Comparison of ENCODE assay signal across 10 cellular contexts in the genomic region with DNA sequence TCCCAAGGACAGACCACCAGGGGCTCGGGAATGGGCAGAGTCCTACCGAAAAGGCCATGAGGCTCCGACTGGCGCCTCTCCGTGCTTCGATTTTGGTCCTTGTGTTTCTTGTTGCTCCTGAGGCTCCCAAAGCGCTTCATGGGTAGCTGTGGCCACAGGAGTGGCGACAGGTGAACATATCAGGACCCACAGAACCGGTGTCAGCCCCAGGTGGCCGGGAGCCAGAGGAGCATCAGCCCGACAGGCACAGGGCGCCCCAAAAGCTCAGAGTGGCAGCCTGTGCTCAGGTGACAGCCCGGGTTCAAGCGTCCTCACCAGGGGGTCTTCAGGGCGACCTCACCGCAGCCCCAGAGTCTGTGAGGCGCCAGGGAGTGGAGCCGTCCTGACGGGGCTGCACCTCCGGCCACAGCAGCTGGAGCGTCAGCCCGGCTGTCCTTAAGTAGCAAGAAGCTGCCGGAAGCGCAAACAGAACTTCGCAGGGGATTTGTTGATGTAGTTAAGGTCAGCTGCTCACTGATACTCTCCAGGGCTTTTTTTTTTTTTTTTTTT.
DNase-seq lines count a peak whose midpoint lies in the region; ATAC-seq and TF ChIP-seq lines count a peak whose summit lies in the region.
"Had no signal": no experiment of that assay in that cellular context is flagged by ENCODE, and none has a peak within 500 bp of the region (broad histone marks: within the 10 kb centered on the region; RNA-seq: fewer than 3 reads in every experiment).

No MANE protein-coding gene starts in this region.

- H3K4me3 ChIP-seq in cardiac muscle cell: peak overlapping the region; percentile 7
- peak overlapping the region; percentile 49 for H3K4me3 ChIP-seq in retinal pigment epithelial cell (ENCODE audit: low read length)

- H3K27ac Mint-ChIP-seq in immature natural killer cell: no peak overlapping the region

- peaks cover 25% of the 10 kb centered on the region for H3K4me1 ChIP-seq in cardiac muscle cell (ENCODE audit: low read depth)

- H3K4me1 Mint-ChIP-seq in immature natural killer cell: peaks cover 0 to 4% of the 10 kb centered on the region in 2 donors

- no peaks in the 10 kb centered on the region for H3K36me3 ChIP-seq in cardiac muscle cell
- H3K36me3 ChIP-seq: tibial nerve had no signal

- no peaks in the 10 kb centered on the region for H3K27me3 ChIP-seq in cardiac muscle cell
- H3K27me3 ChIP-seq: tibial nerve had no signal

- no peak overlapping the region for H3K4me3 Mint-ChIP-seq in immature natural killer cell

- peak; percentile 78 for DNase-seq in ELF-1 (ENCODE audit: low read depth, low spot score)
- DNase-seq in RWPE1 (ENCODE audit: low spot score): no peak
- no peak for DNase-seq in cardiac muscle cell (ENCODE audit: low read depth in 1 of 2, low spot score in 1 of 2)
- DNase-seq in retinal pigment epithelial cell (ENCODE audit: low read depth): no peak
- DNase-seq in stimulated activated CD4-positive, alpha-beta T cell treated with anti-CD3 and anti-CD28 coated beads, Interleukin-1b, Interleukin-23, amount 100 ng/mL, for 48 hours: no peak
- no peak for DNase-seq in immature natural killer cell

- H3K36me3 Mint-ChIP-seq in immature natural killer cell: peaks cover 0 to 4% (median 0%) of the 10 kb centered on the region in 3 donors

- H3K9me3 Mint-ChIP-seq in immature natural killer cell: no peaks in the 10 kb centered on the region

- CTCF ChIA-PET in RWPE1 (lab: Yijun Ruan, JAX): interaction anchor here (0.6 kb wide), 1 partner anchor 136 kb away, joined by 6 read pairs; no protein-coding TSS in a partner anchor

- peaks cover 0 to 2% (median 0%) of the 10 kb centered on the region in 3 donors for H3K27me3 Mint-ChIP-seq in immature natural killer cell (ENCODE audit: low read depth in 3 of 3)

- H3K9me3 ChIP-seq in cardiac muscle cell (ENCODE audit: low read depth): no peaks in the 10 kb centered on the region
- H3K9me3 ChIP-seq: tibial nerve had no signal

- no peak for TF ChIP-seq CTCF in RWPE1 (conservative IDR thresholded peaks at IDR 0.05; ENCODE audit: low read depth)
- TF ChIP-seq CTCF in cardiac muscle cell (IDR thresholded peaks at IDR 0.05; ENCODE audit: low read depth, low read length): no peak
- no peak for TF ChIP-seq CTCF in retinal pigment epithelial cell (conservative IDR thresholded peaks at IDR 0.05; ENCODE audit: low read depth, low read length)

- peak overlapping the region; percentile 59 for H3K27ac ChIP-seq in RWPE1
- H3K27ac ChIP-seq in cardiac muscle cell: peak overlapping the region; percentile 91
- H3K27ac ChIP-seq: KMS-11 had no signal

- ATAC-seq in GM21619 (IDR thresholded peaks at IDR 0.05; ENCODE audit: unreplicated experiment) (no peak), GM19023 (IDR thresholded peaks at IDR 0.05; ENCODE audit: unreplicated experiment) (no peak)

- POLR2A ChIA-PET in RWPE1 (lab: Yijun Ruan, JAX; ENCODE audit: low non-redundant PET): no interaction called here
